In the genomic region with DNA sequence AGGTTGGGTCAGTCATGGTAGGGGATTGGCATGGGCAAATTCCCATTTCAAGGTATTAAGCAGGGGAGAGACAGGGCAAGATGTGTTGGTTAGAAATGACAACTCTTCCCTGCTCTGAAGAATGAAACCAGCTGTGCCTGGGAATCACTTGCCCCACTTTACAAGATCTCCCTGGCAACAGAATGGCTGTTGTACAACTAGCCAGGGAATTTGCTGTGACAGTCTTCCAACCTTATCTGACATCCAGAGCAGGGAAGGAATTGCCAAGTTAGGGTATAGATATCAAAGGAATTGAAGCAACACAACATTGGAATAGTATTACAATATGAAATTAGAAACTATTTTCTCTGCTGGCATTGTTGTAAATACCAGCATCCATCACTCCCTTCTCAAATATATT, we compare ENCODE assay signal across 27 cellular contexts.
"Had no signal": no experiment of that assay in that cellular context is flagged by ENCODE, and none has a peak within 500 bp of the region (broad histone marks: within the 10 kb centered on the region; RNA-seq: fewer than 3 reads in every experiment).

No MANE protein-coding gene starts in this region.

- ATAC-seq: naive thymus-derived CD4-positive, alpha-beta T cell; natural killer cell; pancreas; right cardiac atrium; sciatic nerve; stimulated activated memory B cell treated with anti-CD40 and anti-IgM and Interleukin-4, amounts not matched to agents 10 μg/mL and 1 μg/mL and 100 μg/mL, for 72 hours; stimulated activated naive CD8-positive, alpha-beta T cell treated with anti-CD3 and anti-CD28 coated beads, Interleukin-15, amount 100 ng/mL, for 72 hours; stimulated activated naive CD8-positive, alpha-beta T cell treated with anti-CD3 and anti-CD28 coated beads, Interleukin-15, Interleukin-2, amounts not matched to agents 100 U/mL and 50 U/mL, for 24 hours had no signal

- DNase-seq: naive thymus-derived CD4-positive, alpha-beta T cell; natural killer cell; nucleus accumbens; pancreas; right cardiac atrium; spleen; stimulated activated CD4-positive, alpha-beta T cell treated with anti-CD3 and anti-CD28 coated beads, Interleukin-12 subunit alpha, Interleukin-12 subunit beta, amount 100 ng/mL, for 4 hours; stimulated activated CD4-positive, alpha-beta T cell treated with anti-CD3 and anti-CD28 coated beads, Interleukin-1b, Interleukin-23, amount 100 ng/mL, for 48 hours; stimulated activated CD4-positive, alpha-beta T cell treated with anti-CD3 and anti-CD28 coated beads, Interleukin-4, amount 100 ng/mL, for 1 hour; stimulated activated CD4-positive, alpha-beta T cell treated with anti-CD3 and anti-CD28 coated beads, Interleukin-4, amount 100 ng/mL, for 4 hours; stimulated activated CD8-positive, alpha-beta memory T cell treated with anti-CD3 and anti-CD28 coated beads, Interleukin-4, amount 100 ng/mL, for 48 hours; stimulated activated naive CD4-positive, alpha-beta T cell; stimulated activated naive CD8-positive, alpha-beta T cell treated with anti-CD3 and anti-CD28 coated beads, Interleukin-15, amount 100 ng/mL, for 72 hours; stimulated activated naive CD8-positive, alpha-beta T cell treated with anti-CD3 and anti-CD28 coated beads, Interleukin-15, Interleukin-2, amounts not matched to agents 100 U/mL and 50 U/mL, for 24 hours; substantia nigra; testis; trophoblast cell; upper lobe of left lung had no signal

- H3K4me1 ChIP-seq: pancreas, prostate gland, spleen, suprapubic skin, testis, tibial nerve, upper lobe of left lung, vagina had no signal

- H3K36me3 ChIP-seq: neutrophil, pancreas, prostate gland, spleen, suprapubic skin, tibial nerve, upper lobe of left lung, vagina had no signal

- H3K9me3 ChIP-seq: neutrophil, pancreas, prostate gland, spleen, suprapubic skin, testis, tibial nerve, upper lobe of left lung, vagina had no signal

- H3K4me3 ChIP-seq: pancreas, prostate gland, skin epidermis, smooth muscle cell, spleen, suprapubic skin, testis, tibial nerve, upper lobe of left lung, vagina had no signal
